ENCODE assay signal across 1 cellular context in the genomic region with DNA sequence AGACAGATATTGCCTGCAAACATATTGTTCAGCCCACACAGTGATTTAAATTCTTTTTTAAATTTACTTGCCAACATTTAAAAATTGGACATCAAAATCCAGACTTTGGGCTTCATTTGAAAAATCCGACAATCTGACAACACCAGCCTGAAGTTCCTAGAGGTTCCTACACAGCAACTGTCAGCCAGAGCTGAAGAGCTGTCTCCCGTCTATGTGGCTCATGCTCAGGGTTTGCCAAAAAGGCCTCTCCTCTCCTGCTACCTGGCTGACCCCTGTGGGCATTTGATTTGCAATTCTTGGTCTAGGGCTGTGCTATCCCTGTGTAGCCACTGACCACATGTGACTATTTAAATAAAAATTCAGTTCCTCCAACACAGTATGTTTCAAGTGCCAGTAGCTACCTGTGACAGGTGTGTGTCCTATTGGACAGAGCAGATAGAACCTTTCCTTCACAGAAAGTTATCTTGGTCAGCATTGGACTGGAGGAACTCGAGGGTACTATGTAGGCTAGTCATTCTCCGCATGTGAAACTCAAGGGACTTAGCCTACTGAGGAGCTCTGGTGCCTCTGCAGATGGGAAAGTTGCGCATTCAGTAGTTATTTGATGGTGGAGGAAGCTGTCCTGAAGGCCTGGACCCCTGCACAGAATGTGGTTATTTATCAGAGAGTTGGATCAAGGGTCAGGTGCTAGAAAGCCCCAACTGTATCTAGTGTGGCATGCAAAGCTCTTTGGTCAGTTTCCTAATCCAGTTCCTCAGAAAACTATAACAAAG.
TF ChIP-seq lines count a peak whose summit lies in the region.

No MANE protein-coding gene starts in this region.

TF ChIP-seq in IMR-90, 13 proteins besides CTCF, POLR2A, EP300 and RAD21 (continued from another document):
- no peak for TF ChIP-seq RCOR1 (IDR thresholded peaks at IDR 0.05; ENCODE audit: insufficient replicate concordance, low read length)
- no peak for TF ChIP-seq NFE2L2 (IDR thresholded peaks at IDR 0.05; ENCODE audit: low read depth, low read length)
- TF ChIP-seq BHLHE40 (IDR thresholded peaks at IDR 0.05; ENCODE audit: low read depth, low read length): no peak
